Comparison of ENCODE assay signal across 20 cellular contexts in the genomic region with DNA sequence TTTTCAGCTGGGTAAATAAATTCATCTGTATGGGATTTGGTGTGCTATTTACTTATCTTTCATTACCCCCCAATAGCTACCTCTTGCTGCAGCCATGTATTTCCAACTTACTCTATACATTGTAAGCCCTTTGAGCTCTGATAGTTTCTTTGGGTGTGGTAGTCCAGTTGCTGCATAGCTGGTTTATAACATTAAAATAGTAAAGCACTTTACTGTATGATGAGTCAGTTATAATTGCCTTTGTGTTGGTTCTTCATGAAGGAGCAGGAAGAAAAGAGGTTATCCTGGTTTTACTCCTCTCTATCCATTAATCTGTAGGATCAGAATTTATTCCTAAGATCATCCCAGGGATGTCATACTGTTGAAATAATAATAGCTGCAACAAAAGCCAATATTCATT. TPM values are rescaled to one million over a fixed set of nuclear protein-coding genes. Genes with fewer than 3 reads are reported as not detected.
DNase-seq lines count a peak whose midpoint lies in the region; ATAC-seq and TF ChIP-seq lines count a peak whose summit lies in the region.
"Had no signal": no experiment of that assay in that cellular context is flagged by ENCODE, and none has a peak within 500 bp of the region (broad histone marks: within the 10 kb centered on the region; RNA-seq: fewer than 3 reads in every experiment).

No MANE protein-coding gene starts in this region.

- H3K4me3 Mint-ChIP-seq in T-helper 17 cell, result no peak overlapping the region
- H3K4me3 Mint-ChIP-seq: CD8-positive, alpha-beta T cell had no signal

- no peaks in the 10 kb centered on the region for H3K79me2 ChIP-seq in hepatocyte

- no peaks in the 10 kb centered on the region for H4K20me1 ChIP-seq in hepatocyte (ENCODE audit: insufficient read depth, poor library complexity, severe bottlenecking)

- in situ Hi-C loops in KBM-7 (cut with MboI; ENCODE audit: low pct_unique_long_range_greater_than_20kb, low sequenced_read_pairs), result no loop called here

- ATAC-seq in T-helper 17 cell (no peak), GM19455 (IDR thresholded peaks at IDR 0.05; ENCODE audit: unreplicated experiment) (no peak)
- ATAC-seq: CD8-positive, alpha-beta T cell; HCT116; HepG2; Panc1 had no signal

- no peaks in the 10 kb centered on the region for H3K4me1 Mint-ChIP-seq in T-helper 17 cell

- DNase-seq in NCI-H69 (lab: John Stamatoyannopoulos, UW), result peak; percentile 12
- peak; percentile 9 for DNase-seq in SW480 (ENCODE audit: low spot score)
- DNase-seq in hepatocyte (ENCODE audit: low spot score), result peak; percentile 23
- no peak for DNase-seq in T-helper 17 cell
- DNase-seq in C1 segment of cervical spinal cord (lab: John Stamatoyannopoulos, UW), result no peak
- DNase-seq in KBM-7, result no peak
- DNase-seq: CD8-positive, alpha-beta T cell; Kasumi-1; MV-4-11; NCI-H1105; NCI-H1436 treated with DMSO at 0.1 percent for 48 hours; NCI-H2029; NCI-H2227 treated with DMSO at 0.1 percent for 48 hours; NCI-H526 treated with DMSO at 0.1 percent for 48 hours; SK-N-SH had no signal

- H3K27me3 Mint-ChIP-seq in T-helper 17 cell, result peaks cover 8% of the 10 kb centered on the region

- no peaks in the 10 kb centered on the region for H3K27me3 ChIP-seq in hepatocyte

- H3K27ac ChIP-seq in hepatocyte, result peak overlapping the region; percentile 13
- H3K27ac ChIP-seq: C4-2B had no signal

- no peaks in the 10 kb centered on the region for H3K9me2 ChIP-seq in hepatocyte (replicated peaks; ENCODE audit: insufficient read depth)
- H3K9me2 ChIP-seq: SK-N-SH had no signal

- H3K4me3 ChIP-seq in hepatocyte, result no peak overlapping the region

- no peaks in the 10 kb centered on the region for H3K36me3 ChIP-seq in hepatocyte (replicated peaks; ENCODE audit: insufficient read depth, low read depth)

- H3K27ac Mint-ChIP-seq in T-helper 17 cell, result no peak overlapping the region
- H3K27ac Mint-ChIP-seq: CD8-positive, alpha-beta T cell had no signal

- H3K36me3 Mint-ChIP-seq in T-helper 17 cell (ENCODE audit: low read depth), result peaks cover 2% of the 10 kb centered on the region
- H3K36me3 Mint-ChIP-seq: CD8-positive, alpha-beta T cell had no signal

- no peak for TF ChIP-seq CTCF in hepatocyte (IDR thresholded peaks at IDR 0.05; ENCODE audit: poor library complexity)

- H3K9me3 ChIP-seq in hepatocyte (ENCODE audit: low read depth) (no peaks in the 10 kb centered on the region), T-helper 17 cell (ENCODE audit: control insufficient read depth, low read length, poor library complexity, severe bottlenecking) (no peaks in the 10 kb centered on the region)
- H3K9me3 ChIP-seq: SK-N-SH had no signal

- no peaks in the 10 kb centered on the region for H3K4me1 ChIP-seq in hepatocyte (ENCODE audit: insufficient read depth)

- H3K4me2 ChIP-seq in hepatocyte, result no peak overlapping the region
- H3K4me2 ChIP-seq: SK-N-SH had no signal

- no peak overlapping the region for H2AFZ ChIP-seq in hepatocyte

RNA-seq across cellular contexts. Expression of gene TBC1D30, which starts 15.7 kb away (rescaled TPM):
- total RNA-seq in hepatocyte, result 4.7 and 5.3 TPM in 2 replicates
- 4.8 and 5.6 TPM in 2 replicates for polyA plus RNA-seq in hepatocyte
- total RNA-seq in T-helper 17 cell, result under 1 TPM; 0.20 to 0.23 TPM

Comparison
In these comparisons a context has a peak if more than half of its experiments do, and no peak if none do; other contexts are left out.
1. DNase-seq: peak in NCI-H69 (single experiment), SW480 (single experiment) and hepatocyte (single experiment); none in T-helper 17 cell (0 of 3), C1 segment of cervical spinal cord (0 of 14) and KBM-7 (single experiment).